In genomic region chr15:29132110-29132420, GRCh38 we compare ENCODE assay signal across 20 cellular contexts.
"Had no signal": no experiment of that assay in that cellular context is flagged by ENCODE, and none has a peak within 500 bp of the region (broad histone marks: within the 10 kb centered on the region; RNA-seq: fewer than 3 reads in every experiment).

No MANE protein-coding gene starts in this region.

- H3K4me1 Mint-ChIP-seq: activated B cell treated with CpG ODN at 0.5 μM for 24 hours; activated T-helper 17 cell treated with anti-CD3 and anti-CD28 coated beads, Interleukin-2, amount 50 U/mL, for 72 hours had no signal

- H3K4me1 ChIP-seq: colonic mucosa, left lung, parathyroid adenoma, stomach had no signal

- H3K27me3 ChIP-seq: colonic mucosa, left lung, neutrophil had no signal

- H3K9me3 ChIP-seq: colonic mucosa, left lung, neutrophil, stomach had no signal

- ATAC-seq: activated CD8-positive, alpha-beta memory T cell treated with anti-CD3 and anti-CD28 coated beads, Interleukin-2, amount 10 ng/mL, durations not matched to agents 7 days and 5 days; activated T-helper 17 cell treated with anti-CD3 and anti-CD28 coated beads, Interleukin-2, amount 50 U/mL, for 72 hours; left lung had no signal

- H3K36me3 ChIP-seq: colonic mucosa, left lung, neutrophil, stomach had no signal

- H3K4me3 ChIP-seq: colonic mucosa, left lung, stomach had no signal

- H3K4me3 Mint-ChIP-seq: activated B cell treated with CpG ODN at 0.5 μM for 24 hours; activated CD4-positive, alpha-beta memory T cell treated with anti-CD3 and anti-CD28 coated beads for 36 hours; activated CD8-positive, alpha-beta memory T cell treated with anti-CD3 and anti-CD28 coated beads, Interleukin-2, amount 10 ng/mL, durations not matched to agents 7 days and 5 days; activated naive CD4-positive, alpha-beta T cell treated with anti-CD3 and anti-CD28 coated beads for 36 hours; activated T-helper 17 cell treated with anti-CD3 and anti-CD28 coated beads, Interleukin-2, amount 50 U/mL, for 72 hours; brain had no signal

- H3K9me3 Mint-ChIP-seq: activated B cell treated with CpG ODN at 0.5 μM for 24 hours; activated CD4-positive, alpha-beta memory T cell treated with anti-CD3 and anti-CD28 coated beads for 36 hours; activated naive CD4-positive, alpha-beta T cell treated with anti-CD3 and anti-CD28 coated beads for 36 hours; activated T-helper 17 cell treated with anti-CD3 and anti-CD28 coated beads, Interleukin-2, amount 50 U/mL, for 72 hours; naive thymus-derived CD8-positive, alpha-beta T cell had no signal

- DNase-seq: activated B cell treated with CpG ODN at 0.5 μM for 24 hours; activated CD4-positive, alpha-beta memory T cell treated with anti-CD3 and anti-CD28 coated beads for 36 hours; activated CD4-positive, alpha-beta T cell treated with anti-CD3 and anti-CD28 coated beads for 4 hours; activated CD8-positive, alpha-beta memory T cell treated with anti-CD3 and anti-CD28 coated beads, Interleukin-2, amount 10 ng/mL, durations not matched to agents 7 days and 5 days; activated naive CD4-positive, alpha-beta T cell treated with anti-CD3 and anti-CD28 coated beads for 36 hours; anterior cingulate cortex; central memory CD4-positive, alpha-beta T cell; colonic mucosa; erythroblast; foreskin melanocyte; mesenchymal stem cell; stimulated activated CD4-positive, alpha-beta T cell treated with anti-CD3 and anti-CD28 coated beads, Interleukin-2, amount 100 ng/mL, for 24 hours; stomach; trophoblast cell had no signal

- H3K36me3 Mint-ChIP-seq: activated CD4-positive, alpha-beta memory T cell treated with anti-CD3 and anti-CD28 coated beads for 36 hours; activated CD8-positive, alpha-beta memory T cell treated with anti-CD3 and anti-CD28 coated beads, Interleukin-2, amount 10 ng/mL, durations not matched to agents 7 days and 5 days; brain; naive thymus-derived CD8-positive, alpha-beta T cell had no signal

- H3K27ac ChIP-seq: colonic mucosa, left lung, neutrophil, parathyroid adenoma, stomach had no signal

- H3K27ac Mint-ChIP-seq: activated B cell treated with CpG ODN at 0.5 μM for 24 hours; activated CD4-positive, alpha-beta memory T cell treated with anti-CD3 and anti-CD28 coated beads for 36 hours; activated CD8-positive, alpha-beta memory T cell treated with anti-CD3 and anti-CD28 coated beads, Interleukin-2, amount 10 ng/mL, durations not matched to agents 7 days and 5 days; activated naive CD4-positive, alpha-beta T cell treated with anti-CD3 and anti-CD28 coated beads for 36 hours; activated T-helper 17 cell treated with anti-CD3 and anti-CD28 coated beads, Interleukin-2, amount 50 U/mL, for 72 hours had no signal

- H3K27me3 Mint-ChIP-seq: activated B cell treated with CpG ODN at 0.5 μM for 24 hours; activated CD4-positive, alpha-beta memory T cell treated with anti-CD3 and anti-CD28 coated beads for 36 hours; activated CD8-positive, alpha-beta memory T cell treated with anti-CD3 and anti-CD28 coated beads, Interleukin-2, amount 10 ng/mL, durations not matched to agents 7 days and 5 days had no signal
